18 cellular contexts compared by ENCODE assay signal in genomic region chr16:50676684-50677225, GRCh38. TPM values are rescaled to one million over a fixed set of nuclear protein-coding genes. Genes with fewer than 3 reads are reported as not detected.
DNase-seq lines count a peak whose midpoint lies in the region; ATAC-seq and TF ChIP-seq lines count a peak whose summit lies in the region.
"Had no signal": no experiment of that assay in that cellular context is flagged by ENCODE, and none has a peak within 500 bp of the region (broad histone marks: within the 10 kb centered on the region; RNA-seq: fewer than 3 reads in every experiment).

No MANE protein-coding gene starts in this region.

- no peak for ATAC-seq in activated B cell treated with CpG ODN at 0.5 μM for 24 hours (ENCODE audit: low read depth)
- ATAC-seq in left lobe of liver: peak; percentile 76
- no peak for ATAC-seq in stimulated activated memory B cell treated with anti-CD40 and anti-IgM and Interleukin-4, amounts not matched to agents 10 μg/mL and 1 μg/mL and 100 μg/mL, for 72 hours
- no peak for ATAC-seq in body of pancreas
- no peak for ATAC-seq in omental fat pad (ENCODE audit: low FRiP score)
- ATAC-seq: pancreas had no signal

- H3K4me3 Mint-ChIP-seq in activated naive CD4-positive, alpha-beta T cell treated with anti-CD3 and anti-CD28 coated beads for 36 hours: no peak overlapping the region
- no peak overlapping the region for H3K4me3 Mint-ChIP-seq in activated B cell treated with CpG ODN at 0.5 μM for 24 hours
- no peak overlapping the region for H3K4me3 Mint-ChIP-seq in stimulated activated memory B cell treated with anti-CD40 and anti-IgM and Interleukin-4, amounts not matched to agents 10 μg/mL and 1 μg/mL and 100 μg/mL, for 72 hours

- H3K36me3 Mint-ChIP-seq in activated naive CD4-positive, alpha-beta T cell treated with anti-CD3 and anti-CD28 coated beads for 36 hours (ENCODE audit: low read depth): peaks cover 57% of the 10 kb centered on the region
- H3K36me3 Mint-ChIP-seq in activated B cell treated with CpG ODN at 0.5 μM for 24 hours (ENCODE audit: low read depth): peaks cover 75% of the 10 kb centered on the region
- peaks cover 73% of the 10 kb centered on the region for H3K36me3 Mint-ChIP-seq in stimulated activated memory B cell treated with anti-CD40 and anti-IgM and Interleukin-4, amounts not matched to agents 10 μg/mL and 1 μg/mL and 100 μg/mL, for 72 hours

- TF ChIP-seq CTCF in activated B cell treated with CpG ODN at 0.5 μM for 24 hours (IDR thresholded peaks at IDR 0.05) (no peak), body of pancreas (IDR thresholded peaks at IDR 0.05) (no peak), omental fat pad (IDR thresholded peaks at IDR 0.05) (no peak)

- H3K9me3 Mint-ChIP-seq in activated naive CD4-positive, alpha-beta T cell treated with anti-CD3 and anti-CD28 coated beads for 36 hours: peaks cover 16% of the 10 kb centered on the region
- peaks cover 2% of the 10 kb centered on the region for H3K9me3 Mint-ChIP-seq in activated B cell treated with CpG ODN at 0.5 μM for 24 hours
- peaks cover 9% of the 10 kb centered on the region for H3K9me3 Mint-ChIP-seq in stimulated activated memory B cell treated with anti-CD40 and anti-IgM and Interleukin-4, amounts not matched to agents 10 μg/mL and 1 μg/mL and 100 μg/mL, for 72 hours

- H3K4me1 Mint-ChIP-seq in activated naive CD4-positive, alpha-beta T cell treated with anti-CD3 and anti-CD28 coated beads for 36 hours (ENCODE audit: low read depth): peaks cover 42% of the 10 kb centered on the region
- peaks cover 36% of the 10 kb centered on the region for H3K4me1 Mint-ChIP-seq in activated B cell treated with CpG ODN at 0.5 μM for 24 hours
- peaks cover 39% of the 10 kb centered on the region for H3K4me1 Mint-ChIP-seq in stimulated activated memory B cell treated with anti-CD40 and anti-IgM and Interleukin-4, amounts not matched to agents 10 μg/mL and 1 μg/mL and 100 μg/mL, for 72 hours

- H3K27ac ChIP-seq in body of pancreas: no peak overlapping the region
- H3K27ac ChIP-seq: hepatocyte, pancreas, sigmoid colon had no signal

- H3K27me3 ChIP-seq in body of pancreas: peaks cover 0 to 9% of the 10 kb centered on the region in 2 donors
- H3K27me3 ChIP-seq: hepatocyte had no signal

- H3K36me3 ChIP-seq in body of pancreas (replicated peaks in 1 of 2; ENCODE audit: insufficient read depth in 1 of 2, low read depth in 2 of 2): no peaks in the 10 kb centered on the region
- H3K36me3 ChIP-seq: pancreas, sigmoid colon had no signal

- CTCF ChIA-PET in activated naive CD4-positive, alpha-beta T cell treated with anti-CD3 and anti-CD28 coated beads for 36 hours (lab: Charles Lee): interaction anchor here (0.8 to 24.9 kb wide), 8 partner anchors 9 to 318 kb away, joined by 3 to 532 read pairs (median 5); partner anchors contain the start of gene CYLD
- CTCF ChIA-PET in activated B cell treated with CpG ODN at 0.5 μM for 24 hours (lab: Charles Lee): interaction anchor here (1.3 to 2.8 kb wide), 3 partner anchors 11 to 68 kb away, joined by 3 to 21 read pairs (median 10); no protein-coding TSS in a partner anchor

- H3K4me3 ChIP-seq in body of pancreas: no peak overlapping the region
- H3K4me3 ChIP-seq: hepatocyte, pancreas, sigmoid colon had no signal

- no peaks in the 10 kb centered on the region for H3K4me1 ChIP-seq in body of pancreas
- H3K4me1 ChIP-seq: pancreas had no signal

- no peaks in the 10 kb centered on the region for H3K27me3 Mint-ChIP-seq in activated naive CD4-positive, alpha-beta T cell treated with anti-CD3 and anti-CD28 coated beads for 36 hours (ENCODE audit: low read depth)
- H3K27me3 Mint-ChIP-seq in activated B cell treated with CpG ODN at 0.5 μM for 24 hours: no peaks in the 10 kb centered on the region
- no peaks in the 10 kb centered on the region for H3K27me3 Mint-ChIP-seq in stimulated activated memory B cell treated with anti-CD40 and anti-IgM and Interleukin-4, amounts not matched to agents 10 μg/mL and 1 μg/mL and 100 μg/mL, for 72 hours

- intact Hi-C loops in activated naive CD4-positive, alpha-beta T cell treated with anti-CD3 and anti-CD28 coated beads for 36 hours (cut with micrococcal nuclease): no loop called here
- intact Hi-C loops in activated B cell treated with CpG ODN at 0.5 μM for 24 hours (cut with micrococcal nuclease) (no loop called here), body of pancreas (cut with DNase I) (loop anchor here (10.0 kb wide), 1 partner anchor 292 kb away; no protein-coding TSS in a partner anchor)

- WGBS in body of pancreas, 2 donors: 67 to 70% methylated on average over 9 of the region's 9 CpGs

- peak overlapping the region; percentile 62 for H3K27ac Mint-ChIP-seq in activated naive CD4-positive, alpha-beta T cell treated with anti-CD3 and anti-CD28 coated beads for 36 hours
- peak overlapping the region; percentile 65 for H3K27ac Mint-ChIP-seq in activated B cell treated with CpG ODN at 0.5 μM for 24 hours
- peak overlapping the region; percentile 92 for H3K27ac Mint-ChIP-seq in stimulated activated memory B cell treated with anti-CD40 and anti-IgM and Interleukin-4, amounts not matched to agents 10 μg/mL and 1 μg/mL and 100 μg/mL, for 72 hours

- no peak for DNase-seq in activated naive CD4-positive, alpha-beta T cell treated with anti-CD3 and anti-CD28 coated beads for 36 hours
- no peak for DNase-seq in activated naive CD4-positive, alpha-beta T cell treated with anti-CD3 and anti-CD28 coated beads, Interleukin-2, amount 50 U/mL, for 16 hours
- DNase-seq in activated B cell treated with CpG ODN at 0.5 μM for 24 hours: no peak
- no peak for DNase-seq in left lobe of liver (ENCODE audit: low spot score)
- no peak for DNase-seq in kidney tubule cell (ENCODE audit: low spot score)
- no peak for DNase-seq in body of pancreas
- DNase-seq in omental fat pad (ENCODE audit: low spot score): no peak
- DNase-seq: central memory CD4-positive, alpha-beta T cell; GF-D8; NCI-H1436; RPMI8226; sigmoid colon; stimulated activated CD4-positive, alpha-beta T cell treated with anti-CD3 and anti-CD28 coated beads, Interleukin-2, amount 100 ng/mL, for 24 hours; substantia nigra; SW 1271 had no signal

- POLR2A ChIA-PET in activated B cell treated with CpG ODN at 0.5 μM for 24 hours (lab: Charles Lee): interaction anchor here (2.1 kb wide), 1 partner anchor 68 kb away, joined by 6 read pairs; no protein-coding TSS in a partner anchor

- TF ChIP-seq POLR2A in body of pancreas (IDR thresholded peaks at IDR 0.05): no peak

- peaks cover 0 to 10% (median 0%) of the 10 kb centered on the region in 3 donors for H3K9me3 ChIP-seq in body of pancreas
- H3K9me3 ChIP-seq: pancreas had no signal

RNA-seq across cellular contexts. Expression of gene SNX20, which starts 4.4 kb away (rescaled TPM):
- total RNA-seq in activated naive CD4-positive, alpha-beta T cell treated with anti-CD3 and anti-CD28 coated beads for 36 hours: 10 to 100 TPM; 29.6 to 30.3 TPM
- total RNA-seq in activated B cell treated with CpG ODN at 0.5 μM for 24 hours (33.1 and 34.5 TPM in 2 replicates), left lobe of liver (0.53 TPM), body of pancreas (1 to 10 TPM in 1 of 2 donors, under 1 TPM in 1; 0.99 to 2.1 TPM), omental fat pad (1 to 10 TPM; 2.2 to 6.9 (median 4.4) TPM)
- total RNA-seq: hepatocyte had no signal

RNA-seq across cellular contexts. Expression of gene NOD2, which starts 16.7 kb away (rescaled TPM):
- 1 to 10 TPM; 1.2 to 1.7 TPM for total RNA-seq in activated naive CD4-positive, alpha-beta T cell treated with anti-CD3 and anti-CD28 coated beads for 36 hours
- total RNA-seq in activated B cell treated with CpG ODN at 0.5 μM for 24 hours (2.9 and 3.7 TPM in 2 replicates), left lobe of liver (0.68 TPM), body of pancreas (1 to 10 TPM in 1 of 2 donors, under 1 TPM in 1; 0.33 to 1.8 TPM), omental fat pad (10 to 100 TPM in 1 of 4 donors, 1 to 10 TPM in 3; 4.4 to 17.2 (median 5.4) TPM)
